ENCODE assay signal across 8 cellular contexts in genomic region chr16:11396241-11397048, GRCh38. TPM values are rescaled to one million over a fixed set of nuclear protein-coding genes. Genes with fewer than 3 reads are reported as not detected.
A peak's percentile ranks its signal among the peaks of the same experiment; 100 is the strongest.
DNase-seq lines count a peak whose midpoint lies in the region; ATAC-seq and TF ChIP-seq lines count a peak whose summit lies in the region.

No MANE protein-coding gene starts in this region.

- H3K4me3 Mint-ChIP-seq in activated CD4-positive, alpha-beta T cell treated with anti-CD3 and anti-CD28 coated beads, Interleukin-2, amount 10 ng/mL, durations not matched to agents 7 days and 5 days = no peak overlapping the region

- intact Hi-C loops in lower leg skin (cut with DNase I; ENCODE audit: low total_unique reads) = loop anchor here (5.0 to 10.0 kb wide), 2 partner anchors 432 to 671 kb away; no protein-coding TSS in a partner anchor

- POLR2A ChIA-PET in activated CD4-positive, alpha-beta T cell treated with anti-CD3 and anti-CD28 coated beads, Interleukin-2, amount 10 ng/mL, durations not matched to agents 7 days and 5 days (lab: Charles Lee) = no interaction called here

- no peaks in the 10 kb centered on the region for H3K27me3 Mint-ChIP-seq in activated CD4-positive, alpha-beta T cell treated with anti-CD3 and anti-CD28 coated beads, Interleukin-2, amount 10 ng/mL, durations not matched to agents 7 days and 5 days

- H3K36me3 Mint-ChIP-seq in activated CD4-positive, alpha-beta T cell treated with anti-CD3 and anti-CD28 coated beads, Interleukin-2, amount 10 ng/mL, durations not matched to agents 7 days and 5 days (ENCODE audit: low read depth) = no peaks in the 10 kb centered on the region

- no peak overlapping the region for H3K27ac Mint-ChIP-seq in activated CD4-positive, alpha-beta T cell treated with anti-CD3 and anti-CD28 coated beads, Interleukin-2, amount 10 ng/mL, durations not matched to agents 7 days and 5 days

- H3K4me3 ChIP-seq in lower leg skin (ENCODE audit: low read depth, poor library complexity, severe bottlenecking) = no peak overlapping the region

- TF ChIP-seq CTCF in lower leg skin (IDR thresholded peaks at IDR 0.05) = peak in 2 of 3 donors; percentile 38 to 93

- ATAC-seq in HG03097 (IDR thresholded peaks at IDR 0.05; ENCODE audit: low FRiP score, unreplicated experiment) = no peak

- WGBS in lower leg skin, 2 donors = 35 to 43% methylated on average over 20 to 21 of the region's 24 CpGs

- DNase-seq in activated gamma-delta T cell treated with Interleukin-2 at 50 U/mL for 16 hours (peak; percentile 65), activated gamma-delta T cell (lab: John Stamatoyannopoulos, UW) (no peak), NCI-H2196 (lab: John Stamatoyannopoulos, UW; ENCODE audit: unreplicated experiment) (peak; percentile 90), dedifferentiated amniotic fluid mesenchymal stem cell (ENCODE audit: extremely low spot score) (peak; percentile 61), lower leg skin (ENCODE audit: low spot score in 2 of 2) (peak; percentile 51 to 94)
- DNase-seq in activated CD4-positive, alpha-beta T cell treated with anti-CD3 and anti-CD28 coated beads, Interleukin-2, amount 10 ng/mL, durations not matched to agents 7 days and 5 days = peak; percentile 68
- peak; percentile 33 to 66 (median 55) for DNase-seq in stimulated activated CD4-positive, alpha-beta T cell treated with anti-CD3 and anti-CD28 coated beads, TNF-alpha, amount 100 ng/mL, for 24 hours (ENCODE audit: low read depth in 3 of 3)

- CTCF ChIA-PET in activated CD4-positive, alpha-beta T cell treated with anti-CD3 and anti-CD28 coated beads, Interleukin-2, amount 10 ng/mL, durations not matched to agents 7 days and 5 days (lab: Charles Lee) = interaction anchor here (0.5 to 3.6 kb wide), 20 partner anchors 9 to 672 kb away, joined by 3 to 20 read pairs (median 3); no protein-coding TSS in a partner anchor

- no peaks in the 10 kb centered on the region for H3K4me1 Mint-ChIP-seq in activated CD4-positive, alpha-beta T cell treated with anti-CD3 and anti-CD28 coated beads, Interleukin-2, amount 10 ng/mL, durations not matched to agents 7 days and 5 days

- no peaks in the 10 kb centered on the region for H3K9me3 Mint-ChIP-seq in activated CD4-positive, alpha-beta T cell treated with anti-CD3 and anti-CD28 coated beads, Interleukin-2, amount 10 ng/mL, durations not matched to agents 7 days and 5 days

- no peak for TF ChIP-seq POLR2A in lower leg skin (IDR thresholded peaks at IDR 0.05)

RNA-seq across cellular contexts. Expression of gene RMI2, which starts 51.2 kb away (rescaled TPM):
- total RNA-seq in activated CD4-positive, alpha-beta T cell treated with anti-CD3 and anti-CD28 coated beads, Interleukin-2, amount 10 ng/mL, durations not matched to agents 7 days and 5 days = 10 to 100 TPM; 53.5 to 55.1 TPM
- 10 to 100 TPM in 1 of 4 donors, 1 to 10 TPM in 3; 5.9 to 12.7 (median 7.9) TPM for total RNA-seq in lower leg skin
